In the genomic region with DNA sequence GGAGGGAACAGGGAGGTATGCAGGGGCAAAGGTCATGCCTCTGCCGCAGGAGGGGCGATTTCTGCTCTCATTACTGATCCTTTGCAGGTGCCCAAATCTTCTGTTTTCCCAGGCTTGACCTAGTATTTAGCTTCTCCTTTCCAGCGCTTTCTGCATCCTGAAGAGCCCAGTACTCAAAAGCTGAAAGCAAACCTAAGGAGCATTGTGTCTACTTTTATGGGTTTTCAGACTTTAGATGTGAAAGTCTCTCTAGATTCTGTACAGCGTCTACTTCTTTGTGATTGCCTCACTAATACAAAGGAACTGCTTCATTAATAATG, we compare ENCODE assay signal across 8 cellular contexts. TPM values are rescaled to one million over a fixed set of nuclear protein-coding genes. Genes with fewer than 3 reads are reported as not detected.
DNase-seq lines count a peak whose midpoint lies in the region; ATAC-seq and TF ChIP-seq lines count a peak whose summit lies in the region.

No MANE protein-coding gene starts in this region.

- peaks cover 6% of the 10 kb centered on the region; the same call in 1 of the 2 replicates for H3K4me1 ChIP-seq in iPS-20b (ENCODE audit: insufficient read depth, low read length)
- peaks cover 32 to 77% (median 62%) of the 10 kb centered on the region in 4 donors for H3K4me1 ChIP-seq in stomach

- peak overlapping the region; percentile 73; the same call in 1 of the 2 replicates for H3K9ac ChIP-seq in iPS-20b (ENCODE audit: low read depth, low read length)

- peaks cover 22 to 26% of the 10 kb centered on the region in 2 donors for H3K36me3 Mint-ChIP-seq in activated naive CD4-positive, alpha-beta T cell treated with anti-CD3 and anti-CD28 coated beads, Interleukin-2, amount 50 U/mL, for 72 hours

- no peak for TF ChIP-seq CTCF in stomach (IDR thresholded peaks at IDR 0.05)

- H3K27ac ChIP-seq in iPS-20b (ENCODE audit: low read length) (no peak overlapping the region), stomach (peak overlapping the region; percentile 86 to 94 (median 92))

- no peak for TF ChIP-seq POLR2A in stomach (IDR thresholded peaks at IDR 0.05)

- WGBS in stomach, 5 donors: 0 to 2% (median 1%) methylated on average over 4 of the region's 4 CpGs

- intact Hi-C loops in stomach (cut with DNase I; ENCODE audit: low total_unique reads): no loop called here

- TF ChIP-seq EP300 in stomach (IDR thresholded peaks at IDR 0.05): no peak

- H3K27me3 ChIP-seq in iPS-20b (ENCODE audit: insufficient read depth, low read length) (peaks cover 27% of the 10 kb centered on the region), stomach (peaks cover 0 to 9% (median 7%) of the 10 kb centered on the region in 3 donors)

- H3K36me3 ChIP-seq in iPS-20b (ENCODE audit: insufficient read depth, low read depth, low read length) (no peaks in the 10 kb centered on the region), stomach (peaks cover 0 to 3% (median 0%) of the 10 kb centered on the region in 4 donors)

- H3K9me3 ChIP-seq in iPS-20b (ENCODE audit: insufficient read depth, low read depth, low read length): no peaks in the 10 kb centered on the region
- no peaks in the 10 kb centered on the region for H3K9me3 ChIP-seq in stomach

- H3K4me3 ChIP-seq in iPS-20b (ENCODE audit: low read length): peak overlapping the region; percentile 91
- H3K4me3 ChIP-seq in stomach: peak overlapping the region; percentile 74 to 96 (median 91)

- ATAC-seq in HG03025 (IDR thresholded peaks at IDR 0.05; ENCODE audit: low FRiP score, unreplicated experiment) (peak; percentile 6), GM18867 (IDR thresholded peaks at IDR 0.05; ENCODE audit: unreplicated experiment) (no peak), GM21515 (IDR thresholded peaks at IDR 0.05; ENCODE audit: unreplicated experiment) (no peak)
- ATAC-seq in activated naive CD4-positive, alpha-beta T cell treated with anti-CD3 and anti-CD28 coated beads, Interleukin-2, amount 50 U/mL, for 72 hours: no peak

- peak overlapping the region; percentile 97 for H3K27ac Mint-ChIP-seq in activated naive CD4-positive, alpha-beta T cell treated with anti-CD3 and anti-CD28 coated beads, Interleukin-2, amount 50 U/mL, for 72 hours

- no peaks in the 10 kb centered on the region for H3K9me3 Mint-ChIP-seq in activated naive CD4-positive, alpha-beta T cell treated with anti-CD3 and anti-CD28 coated beads, Interleukin-2, amount 50 U/mL, for 72 hours

- no peak for DNase-seq in activated naive CD4-positive, alpha-beta T cell treated with anti-CD3 and anti-CD28 coated beads, Interleukin-2, amount 50 U/mL, for 72 hours (ENCODE audit: low spot score in 2 of 2)
- DNase-seq in stomach: no peak
- no peak for DNase-seq in NCI-H345 (lab: John Stamatoyannopoulos, UW)
- DNase-seq in NCI-H526 treated with DMSO at 0.1 percent for 48 hours (lab: John Stamatoyannopoulos, UW): no peak

RNA-seq across cellular contexts. Expression of gene GBF1, which starts 0.6 kb away (rescaled TPM):
- total RNA-seq in activated naive CD4-positive, alpha-beta T cell treated with anti-CD3 and anti-CD28 coated beads, Interleukin-2, amount 50 U/mL, for 72 hours: 10 to 100 TPM; 32.1 to 44.2 TPM
- 10 to 100 TPM; 21.7 to 47.3 (median 35.8) TPM for total RNA-seq in stomach
- polyA plus RNA-seq in stomach: 1 to 10 TPM; 5.7 to 8.0 (median 7.9) TPM

RNA-seq across cellular contexts. Expression of gene PITX3, which starts 4.6 kb away (rescaled TPM):
- total RNA-seq in activated naive CD4-positive, alpha-beta T cell treated with anti-CD3 and anti-CD28 coated beads, Interleukin-2, amount 50 U/mL, for 72 hours: not detected
- total RNA-seq in stomach: not detected
- polyA plus RNA-seq in stomach: not detected

RNA-seq across cellular contexts. Expression of gene ELOVL3, which starts 19.8 kb away (rescaled TPM):
- under 1 TPM in 1 of 2 donors, not detected in 1; 0.50 TPM for total RNA-seq in activated naive CD4-positive, alpha-beta T cell treated with anti-CD3 and anti-CD28 coated beads, Interleukin-2, amount 50 U/mL, for 72 hours
- total RNA-seq in stomach: not detected
- polyA plus RNA-seq in stomach: under 1 TPM in 2 of 3 donors, not detected in 1; 0.20 to 0.31 TPM
